23 cellular contexts compared by ENCODE assay signal in the genomic region with DNA sequence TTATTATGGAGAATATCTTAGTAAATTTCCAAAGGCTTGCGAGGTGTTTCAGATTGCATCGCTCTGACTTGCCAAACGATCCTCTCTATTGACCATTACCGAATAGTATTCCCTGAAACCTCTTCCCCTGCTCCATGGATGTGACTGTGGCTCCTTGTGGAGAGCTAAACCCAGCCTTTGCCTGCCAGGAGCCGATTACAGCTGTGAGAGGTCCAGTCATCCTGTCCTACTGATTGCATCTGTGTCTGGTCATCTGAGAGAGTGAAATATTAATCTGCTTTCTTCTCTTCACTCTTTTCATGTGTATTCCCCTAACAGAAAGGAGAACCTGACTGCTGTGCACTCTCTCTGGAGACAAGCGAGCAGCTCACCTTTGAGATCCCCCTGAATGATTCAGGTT.
DNase-seq lines count a peak whose midpoint lies in the region; ATAC-seq, FAIRE-seq and TF ChIP-seq lines count a peak whose summit lies in the region.
"Had no signal": no experiment of that assay in that cellular context is flagged by ENCODE, and none has a peak within 500 bp of the region (broad histone marks: within the 10 kb centered on the region; RNA-seq: fewer than 3 reads in every experiment).

No MANE protein-coding gene starts in this region.

- TF ChIP-seq RAD21 in SK-N-SH (IDR thresholded peaks at IDR 0.05; ENCODE audit: low read length) = no peak
- TF ChIP-seq RAD21 in K562 (CRISPR knock-in tag; conservative IDR thresholded peaks at IDR 0.05 in 1 of 2, IDR thresholded peaks at IDR 0.05 in 1 of 2) = no peak

- no peak overlapping the region for H4K8ac ChIP-seq in trophoblast cell (ENCODE audit: low read depth, low read length)

- in situ Hi-C loops in Panc1 (cut with HindIII; ENCODE audit: low pct_unique_long_range_greater_than_20kb, low sequenced_read_pairs) (no loop called here), K562 (cut with MboI) (no loop called here)

- H3K9me2 ChIP-seq in SK-N-SH = no peaks in the 10 kb centered on the region

- H2BK120ac ChIP-seq in trophoblast cell (ENCODE audit: insufficient read depth, low read length, poor library complexity) = no peak overlapping the region

- H2AFZ ChIP-seq in SK-N-SH (ENCODE audit: low read depth) (no peak overlapping the region), K562 (ENCODE audit: low read depth, low read length) (no peak overlapping the region), trophoblast cell (ENCODE audit: insufficient read depth, low read length, poor library complexity) (no peak overlapping the region)
- H2AFZ ChIP-seq: GM23248 had no signal

- no peak overlapping the region for H3K4ac ChIP-seq in trophoblast cell (ENCODE audit: low read depth, low read length)

- H4K12ac ChIP-seq in trophoblast cell (ENCODE audit: low read depth, low read length) = no peak overlapping the region

- H4K20me1 ChIP-seq in SK-N-SH (ENCODE audit: insufficient read depth) (no peaks in the 10 kb centered on the region), K562 (replicated peaks; ENCODE audit: control insufficient read depth, insufficient read depth, low read length) (no peaks in the 10 kb centered on the region)
- H4K20me1 ChIP-seq: BLaER1 treated with 17β-estradiol and CSF1 and Interleukin-3, amounts not matched to agents 10 nM and 100 nM had no signal

- H3K9me3 ChIP-seq in SK-N-SH (no peaks in the 10 kb centered on the region), Panc1 (ENCODE audit: control insufficient read depth, insufficient read depth, low read depth, low read length) (no peaks in the 10 kb centered on the region), K562 (replicated peaks; ENCODE audit: control insufficient read depth, insufficient read depth, low read depth, low read length) (no peaks in the 10 kb centered on the region), trophoblast cell (ENCODE audit: insufficient read depth, low read depth, low read length) (no peaks in the 10 kb centered on the region), right lobe of liver (no peaks in the 10 kb centered on the region)

- DNase-seq in SK-N-SH (peak; percentile 24), Panc1 (ENCODE audit: low read depth, low spot score) (no peak), K562 (ENCODE audit: extremely low read depth in 1 of 4, low spot score in 3 of 4) (peak in 1 of 4 experiments; percentile 13), trophoblast cell (no peak), right lobe of liver (no peak)
- DNase-seq: CD4-positive, alpha-beta T cell; CD8-positive, alpha-beta memory T cell; DMS 273 treated with DMSO at 0.1 percent for 48 hours; DMS79; EL; GDM1; GM23248; HCEC 1CT had no signal

- H3K4me2 ChIP-seq in SK-N-SH = no peak overlapping the region
- H3K4me2 ChIP-seq in K562 (ENCODE audit: insufficient read depth, low read length) = no peak overlapping the region
- no peak overlapping the region for H3K4me2 ChIP-seq in trophoblast cell (ENCODE audit: low read length)

- H2BK12ac ChIP-seq in trophoblast cell (ENCODE audit: low read length) = no peak overlapping the region

- 78% methylated on average over 6 of the region's 6 CpGs for WGBS in SK-N-SH (ENCODE audit: low lambda C conversion rate)
- WGBS in K562 (ENCODE audit: insufficient coverage, low coverage, missing lambda C conversion rate) = 18% methylated on average over 6 of the region's 6 CpGs
- no CpG with 5 or more reads among the region's 6 CpGs for WGBS in trophoblast cell (ENCODE audit: extremely low coverage, insufficient coverage, insufficient read length)
- 86% methylated on average over 6 of the region's 6 CpGs for WGBS in right lobe of liver (ENCODE audit: insufficient coverage, low coverage, low lambda C conversion rate, missing lambda C conversion rate)

- TF ChIP-seq EP300 in SK-N-SH (IDR thresholded peaks at IDR 0.05; ENCODE audit: borderline replicate concordance in 1 of 2, low read depth in 1 of 2, low read length in 1 of 2) (no peak), K562 (IDR thresholded peaks at IDR 0.05; ENCODE audit: low read length) (no peak)

- no TSS peak for BruUV-seq in Panc1 (replicated peaks; lab: Mats Ljungman, UMichigan)
- BruUV-seq in K562 (replicated peaks; lab: Mats Ljungman, UMichigan) = no TSS peak

- intact Hi-C loops in Panc1 (cut with micrococcal nuclease; ENCODE audit: unreplicated experiment) (no loop called here), K562 (cut with micrococcal nuclease) (no loop called here), right lobe of liver (cut with DNase I) (no loop called here)

- H3K9me1 ChIP-seq in K562 (ENCODE audit: control insufficient read depth, insufficient read depth, low read length) = no peaks in the 10 kb centered on the region

- no peak overlapping the region for H2AK5ac ChIP-seq in trophoblast cell (ENCODE audit: low read length)

- ATAC-seq in SK-N-SH treated with all-trans-retinoic acid at 6 μM for 48 hours (no peak), Panc1 (no peak), K562 (no peak), right lobe of liver (no peak), HG03520 (IDR thresholded peaks at IDR 0.05; ENCODE audit: unreplicated experiment) (no peak)
- no peak for ATAC-seq in activated CD4-positive, CD25-positive, alpha-beta regulatory T cell treated with anti-CD3 and anti-CD28 coated beads, Interleukin-2, amount 50 U/mL, for 24 hours
- ATAC-seq: GM12878 had no signal

- no peak overlapping the region for H3K18ac ChIP-seq in trophoblast cell (ENCODE audit: low read length)

- H2BK5ac ChIP-seq in trophoblast cell (ENCODE audit: low read depth, low read length, poor library complexity) = no peak overlapping the region

- no peak overlapping the region for H4K91ac ChIP-seq in trophoblast cell (ENCODE audit: low read depth, low read length)

- TF ChIP-seq POLR2A in K562 (conservative IDR thresholded peaks at IDR 0.05) (no peak), right lobe of liver (IDR thresholded peaks at IDR 0.05) (no peak)

- no peaks in the 10 kb centered on the region for H3F3A ChIP-seq in SK-N-SH (replicated peaks; ENCODE audit: insufficient read depth)

- H3K4me3 ChIP-seq in SK-N-SH (ENCODE audit: low read depth in 2 of 2, low read length in 1 of 2) (no peak overlapping the region), Panc1 (ENCODE audit: low read depth in 2 of 2, low read length in 2 of 2) (no peak overlapping the region), K562 (no peak overlapping the region), trophoblast cell (ENCODE audit: low read depth, low read length) (no peak overlapping the region), right lobe of liver (no peak overlapping the region)
- H3K4me3 ChIP-seq: BLaER1 treated with 17β-estradiol and CSF1 and Interleukin-3, amounts not matched to agents 10 nM and 100 nM; GM12878; GM23248 had no signal

- no peak for TF ChIP-seq CTCF in SK-N-SH (IDR thresholded peaks at IDR 0.05)
- TF ChIP-seq CTCF in Panc1 (IDR thresholded peaks at IDR 0.05) = no peak
- no peak for TF ChIP-seq CTCF in K562 (IDR thresholded peaks at IDR 0.05 in 2 of 3, conservative IDR thresholded peaks at IDR 0.05 in 1 of 3; ENCODE audit: insufficient read depth in 2 of 3, low read depth in 1 of 3, low read length in 3 of 3)
- TF ChIP-seq CTCF in right lobe of liver (IDR thresholded peaks at IDR 0.05) = no peak

- no peaks in the 10 kb centered on the region for H3K36me3 ChIP-seq in SK-N-SH (replicated peaks in 1 of 2; ENCODE audit: control insufficient read depth in 1 of 2, insufficient read depth in 2 of 2, low read length in 1 of 2)
- H3K36me3 ChIP-seq in Panc1 (ENCODE audit: control insufficient read depth, insufficient read depth, low read length) = no peaks in the 10 kb centered on the region
- H3K36me3 ChIP-seq in K562 (ENCODE audit: control insufficient read depth, insufficient read depth, low read length) = no peaks in the 10 kb centered on the region
- H3K36me3 ChIP-seq in trophoblast cell (ENCODE audit: control insufficient read depth in 1 of 2, insufficient read depth in 2 of 2, low read length in 2 of 2) = no peaks in the 10 kb centered on the region
- no peaks in the 10 kb centered on the region for H3K36me3 ChIP-seq in right lobe of liver
- H3K36me3 ChIP-seq: BLaER1 treated with 17β-estradiol and CSF1 and Interleukin-3, amounts not matched to agents 10 nM and 100 nM had no signal

- H3K79me2 ChIP-seq in SK-N-SH (ENCODE audit: insufficient read depth) (no peaks in the 10 kb centered on the region), K562 (ENCODE audit: control insufficient read depth, insufficient read depth, low read length) (no peaks in the 10 kb centered on the region), trophoblast cell (ENCODE audit: control insufficient read depth, insufficient read depth, low read length, poor library complexity) (no peaks in the 10 kb centered on the region)

- peaks cover 0 to 7% of the 10 kb centered on the region in 2 experiments; a peak in 2 of 4 replicates for H3K4me1 ChIP-seq in SK-N-SH (ENCODE audit: control insufficient read depth in 1 of 2, insufficient read depth in 2 of 2, low read depth in 1 of 2, low read length in 1 of 2)
- no peaks in the 10 kb centered on the region for H3K4me1 ChIP-seq in Panc1 (ENCODE audit: control insufficient read depth, insufficient read depth, low read length)
- H3K4me1 ChIP-seq in K562 (replicated peaks in 1 of 2; ENCODE audit: control insufficient read depth in 2 of 2, insufficient read depth in 2 of 2, low read length in 2 of 2) = no peaks in the 10 kb centered on the region; a peak in 1 of 5 replicates
- no peaks in the 10 kb centered on the region for H3K4me1 ChIP-seq in trophoblast cell (ENCODE audit: control insufficient read depth in 1 of 2, insufficient read depth in 2 of 2, low read length in 2 of 2)
- no peaks in the 10 kb centered on the region for H3K4me1 ChIP-seq in right lobe of liver

- no peak overlapping the region for H3K14ac ChIP-seq in trophoblast cell (ENCODE audit: low read length)

- POLR2A ChIA-PET in SK-N-SH (lab: Yijun Ruan, JAX) = interaction anchor here (0.8 kb wide), 1 partner anchor 10 kb away, joined by 3 read pairs; no protein-coding TSS in a partner anchor
- POLR2A ChIA-PET in Panc1 (lab: Charles Lee) = interaction anchor here (0.5 kb wide), 1 partner anchor 31 kb away, joined by 8 read pairs; no protein-coding TSS in a partner anchor
- POLR2A ChIA-PET in K562 (lab: Yijun Ruan, JAX) = interaction anchor here (0.7 kb wide), 1 partner anchor 132 kb away, joined by 3 read pairs; no protein-coding TSS in a partner anchor

- no peaks in the 10 kb centered on the region for H3K27me3 ChIP-seq in SK-N-SH (ENCODE audit: insufficient read depth)
- no peaks in the 10 kb centered on the region for H3K27me3 ChIP-seq in Panc1 (ENCODE audit: control insufficient read depth, insufficient read depth, low read length)
- H3K27me3 ChIP-seq in K562 (ENCODE audit: control insufficient read depth in 2 of 2, insufficient read depth in 2 of 2, low read length in 2 of 2) = no peaks in the 10 kb centered on the region
- H3K27me3 ChIP-seq in trophoblast cell (ENCODE audit: insufficient read depth, low read length) = no peaks in the 10 kb centered on the region
- no peaks in the 10 kb centered on the region for H3K27me3 ChIP-seq in right lobe of liver
- H3K27me3 ChIP-seq: BLaER1 treated with 17β-estradiol and CSF1 and Interleukin-3, amounts not matched to agents 10 nM and 100 nM had no signal

- H3K9ac ChIP-seq in SK-N-SH (no peak overlapping the region), K562 (ENCODE audit: insufficient read depth in 1 of 2, low read depth in 2 of 2, low read length in 2 of 2) (no peak overlapping the region), trophoblast cell (ENCODE audit: low read length) (no peak overlapping the region)
- H3K9ac ChIP-seq: BLaER1 treated with 17β-estradiol and CSF1 and Interleukin-3, amounts not matched to agents 10 nM and 100 nM; GM23248 had no signal

- H3K27ac ChIP-seq in SK-N-SH (ENCODE audit: low read depth in 2 of 2, low read length in 1 of 2) (peak overlapping the region in 1 of 2 experiments; percentile 25; a peak in 2 of 4 replicates), Panc1 (ENCODE audit: low read length) (peak overlapping the region; percentile 51; the same call in 1 of the 2 replicates), K562 (ENCODE audit: extremely low read depth, low read depth, low read length) (no peak overlapping the region), trophoblast cell (ENCODE audit: low read depth, low read length) (no peak overlapping the region), right lobe of liver (no peak overlapping the region)
- H3K27ac ChIP-seq: 22Rv1; BLaER1 treated with 17β-estradiol and CSF1 and Interleukin-3, amounts not matched to agents 10 nM and 100 nM; GM23248 had no signal

- no peak for FAIRE-seq in K562 (lab: Jason Lieb, UNC)
- FAIRE-seq: A204.1, D721Med, GM12878, GM19239, H54 had no signal

- H3K79me1 ChIP-seq in trophoblast cell (ENCODE audit: low read length) = no peaks in the 10 kb centered on the region

- H3K23ac ChIP-seq in trophoblast cell (ENCODE audit: low read length) = peak overlapping the region; percentile 4

- CTCF ChIA-PET in SK-N-SH (lab: Yijun Ruan, JAX) = interaction anchor here (0.9 kb wide), 1 partner anchor 10 kb away, joined by 3 read pairs; no protein-coding TSS in a partner anchor
- CTCF ChIA-PET in Panc1 (lab: Charles Lee) = no interaction called here
- CTCF ChIA-PET in K562 (lab: Yijun Ruan, JAX; ENCODE audit: low intra/inter-chr PET ratio) = no interaction called here
